ENCODE assay signal across 1 cellular context in genomic region chr3:48783304-48783703, GRCh38.
TF ChIP-seq lines count a peak whose summit lies in the region.

No MANE protein-coding gene starts in this region.

TF ChIP-seq in K562, 482 proteins besides CTCF, POLR2A, EP300 and RAD21 (continued from another document):
- TF ChIP-seq ZNF609 (CRISPR knock-in tag; IDR thresholded peaks at IDR 0.05; ENCODE audit: borderline replicate concordance) (no peak), SNRNP70 (optimal IDR thresholded peaks at IDR 0.05; ENCODE audit: low read depth, low read length) (no peak), GABPB2 (CRISPR knock-in tag; conservative IDR thresholded peaks at IDR 0.05) (no peak), CREB1 (IDR thresholded peaks at IDR 0.05) (0 out of 2 replicates have a peak, but pooled peaks have one; percentile 15), CREB1 (CRISPR knock-in tag; IDR thresholded peaks at IDR 0.05) (peak; percentile 32; the same call in 1 of the 2 replicates), SRSF9 (IDR thresholded peaks at IDR 0.05; ENCODE audit: borderline replicate concordance, low read depth, low read length) (no peak), ETV6 (IDR thresholded peaks at IDR 0.05; ENCODE audit: borderline replicate concordance in 1 of 2, low read depth in 2 of 2, low read length in 1 of 2) (no peak), ETV6 (CRISPR knock-in tag; IDR thresholded peaks at IDR 0.05; ENCODE audit: borderline replicate concordance) (no peak), ZBTB17 (CRISPR knock-in tag; IDR thresholded peaks at IDR 0.05) (no peak), ZEB2 (IDR thresholded peaks at IDR 0.05) (peak; percentile 77), U2AF2 (optimal IDR thresholded peaks at IDR 0.05; ENCODE audit: low read depth, low read length) (no peak), ESRRA (IDR thresholded peaks at IDR 0.05; ENCODE audit: borderline replicate concordance, low read depth) (0 out of 2 replicates have a peak, but pooled peaks have one; percentile 44), ZNF699 (CRISPR knock-in tag; IDR thresholded peaks at IDR 0.05; ENCODE audit: insufficient replicate concordance) (no peak), GATA2 (CRISPR knock-in tag; IDR thresholded peaks at IDR 0.05) (peak; percentile 74), PRDM10 (IDR thresholded peaks at IDR 0.05; ENCODE audit: partially characterized antibody) (no peak), ARID4B (CRISPR knock-in tag; IDR thresholded peaks at IDR 0.05) (no peak), KDM1A (IDR thresholded peaks at IDR 0.05) (peak in 1 of 2 experiments; percentile 51; a peak in 1 of 4 replicates), SIX5 (IDR thresholded peaks at IDR 0.05; ENCODE audit: borderline replicate concordance in 1 of 2, insufficient read depth in 1 of 2, low read depth in 1 of 2, low read length in 2 of 2) (no peak), TEAD1 (CRISPR knock-in tag; IDR thresholded peaks at IDR 0.05) (no peak), ARID1B (IDR thresholded peaks at IDR 0.05) (peak; percentile 62), FOS (IDR thresholded peaks at IDR 0.05; ENCODE audit: extremely low read depth, insufficient read length) (no peak), ZBTB26 (CRISPR knock-in tag; IDR thresholded peaks at IDR 0.05) (no peak), ZNF324 (CRISPR knock-in tag; IDR thresholded peaks at IDR 0.05) (no peak), STAT5B (CRISPR knock-in tag; IDR thresholded peaks at IDR 0.05) (no peak), DLX4 (CRISPR knock-in tag; IDR thresholded peaks at IDR 0.05) (no peak), KLF16 (IDR thresholded peaks at IDR 0.05) (no peak)
- TF ChIP-seq, protein P1, sequence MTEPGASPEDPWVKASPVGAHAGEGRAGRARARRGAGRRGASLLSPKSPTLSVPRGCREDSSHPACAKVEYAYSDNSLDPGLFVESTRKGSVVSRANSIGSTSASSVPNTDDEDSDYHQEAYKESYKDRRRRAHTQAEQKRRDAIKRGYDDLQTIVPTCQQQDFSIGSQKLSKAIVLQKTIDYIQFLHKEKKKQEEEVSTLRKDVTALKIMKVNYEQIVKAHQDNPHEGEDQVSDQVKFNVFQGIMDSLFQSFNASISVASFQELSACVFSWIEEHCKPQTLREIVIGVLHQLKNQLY (CRISPR knock-in tag; conservative IDR thresholded peaks at IDR 0.05), result no peak
- TF ChIP-seq, protein P2, sequence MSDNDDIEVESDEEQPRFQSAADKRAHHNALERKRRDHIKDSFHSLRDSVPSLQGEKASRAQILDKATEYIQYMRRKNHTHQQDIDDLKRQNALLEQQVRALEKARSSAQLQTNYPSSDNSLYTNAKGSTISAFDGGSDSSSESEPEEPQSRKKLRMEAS (CRISPR knock-in tag; IDR thresholded peaks at IDR 0.05), result no peak
- TF ChIP-seq, protein P3, sequence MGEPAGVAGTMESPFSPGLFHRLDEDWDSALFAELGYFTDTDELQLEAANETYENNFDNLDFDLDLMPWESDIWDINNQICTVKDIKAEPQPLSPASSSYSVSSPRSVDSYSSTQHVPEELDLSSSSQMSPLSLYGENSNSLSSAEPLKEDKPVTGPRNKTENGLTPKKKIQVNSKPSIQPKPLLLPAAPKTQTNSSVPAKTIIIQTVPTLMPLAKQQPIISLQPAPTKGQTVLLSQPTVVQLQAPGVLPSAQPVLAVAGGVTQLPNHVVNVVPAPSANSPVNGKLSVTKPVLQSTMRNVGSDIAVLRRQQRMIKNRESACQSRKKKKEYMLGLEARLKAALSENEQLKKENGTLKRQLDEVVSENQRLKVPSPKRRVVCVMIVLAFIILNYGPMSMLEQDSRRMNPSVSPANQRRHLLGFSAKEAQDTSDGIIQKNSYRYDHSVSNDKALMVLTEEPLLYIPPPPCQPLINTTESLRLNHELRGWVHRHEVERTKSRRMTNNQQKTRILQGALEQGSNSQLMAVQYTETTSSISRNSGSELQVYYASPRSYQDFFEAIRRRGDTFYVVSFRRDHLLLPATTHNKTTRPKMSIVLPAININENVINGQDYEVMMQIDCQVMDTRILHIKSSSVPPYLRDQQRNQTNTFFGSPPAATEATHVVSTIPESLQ (CRISPR knock-in tag; IDR thresholded peaks at IDR 0.05), result no peak
TF ChIP-seq in K562: peak in this region for 43.
